ENCODE assay signal across 1 cellular context in genomic region chr12:19085090-19085489, GRCh38.
TF ChIP-seq lines count a peak whose summit lies in the region.

No MANE protein-coding gene starts in this region.

TF ChIP-seq in SK-N-SH treated with all-trans-retinoic acid at 6 μM for 48 hours, 23 proteins besides CTCF, POLR2A, EP300 and RAD21 (continued from another document):
- no peak for TF ChIP-seq PATZ1 (CRISPR knock-in tag; IDR thresholded peaks at IDR 0.05; ENCODE audit: borderline replicate concordance)
- TF ChIP-seq TOX (CRISPR knock-in tag; IDR thresholded peaks at IDR 0.05; ENCODE audit: borderline replicate concordance): no peak
- no peak for TF ChIP-seq ARNTL (CRISPR knock-in tag; IDR thresholded peaks at IDR 0.05; ENCODE audit: borderline replicate concordance, low read depth)
- TF ChIP-seq SNAI2 (CRISPR knock-in tag; IDR thresholded peaks at IDR 0.05): no peak
- no peak for TF ChIP-seq PPARA (CRISPR knock-in tag; IDR thresholded peaks at IDR 0.05; ENCODE audit: borderline replicate concordance)
- TF ChIP-seq CREB5 (CRISPR knock-in tag; IDR thresholded peaks at IDR 0.05; ENCODE audit: low read depth): no peak
- TF ChIP-seq ZC3H10 (CRISPR knock-in tag; IDR thresholded peaks at IDR 0.05): no peak
- TF ChIP-seq ZNF70 (CRISPR knock-in tag; IDR thresholded peaks at IDR 0.05): no peak
- no peak for TF ChIP-seq TCF4 (CRISPR knock-in tag; IDR thresholded peaks at IDR 0.05; ENCODE audit: borderline replicate concordance)
- TF ChIP-seq OSR1 (CRISPR knock-in tag; IDR thresholded peaks at IDR 0.05): no peak
- no peak for TF ChIP-seq TSHZ2 (CRISPR knock-in tag; IDR thresholded peaks at IDR 0.05)
- TF ChIP-seq GLIS3 (CRISPR knock-in tag; IDR thresholded peaks at IDR 0.05): no peak
- no peak for TF ChIP-seq ZFP3 (CRISPR knock-in tag; IDR thresholded peaks at IDR 0.05)
